11 cellular contexts compared by ENCODE assay signal in the genomic region with DNA sequence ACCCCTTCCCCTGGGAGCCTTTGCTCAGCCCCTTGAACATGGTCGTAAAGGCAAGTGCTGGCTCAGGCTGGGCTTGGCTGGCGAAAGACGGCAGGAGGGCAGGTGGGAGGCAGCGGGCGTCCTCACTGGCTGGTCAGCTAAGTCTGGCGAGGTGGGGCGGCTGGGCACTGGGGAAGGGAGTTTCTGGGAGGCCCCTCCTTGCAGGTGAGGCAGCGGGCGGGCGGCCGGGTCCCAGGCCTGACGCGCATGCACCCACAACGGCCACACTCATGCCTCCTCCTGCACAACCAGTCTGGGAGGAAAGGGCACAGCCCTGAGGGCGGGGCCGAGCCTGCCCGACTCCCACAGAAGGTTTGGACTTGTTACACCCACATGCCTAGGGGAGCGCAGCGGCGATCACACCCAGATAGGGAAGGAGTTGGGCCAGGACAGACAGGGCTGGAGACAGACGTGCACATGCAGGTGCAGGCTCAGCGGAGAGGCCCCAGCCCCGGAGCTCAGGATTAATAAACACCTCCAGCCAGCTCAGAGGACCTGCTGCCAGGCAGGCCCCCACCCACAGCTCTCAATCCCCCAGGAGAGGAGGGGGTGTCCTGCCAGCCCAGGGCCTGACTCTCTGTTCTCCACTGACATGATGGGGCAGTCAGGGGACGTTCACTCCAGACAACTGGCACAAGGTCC. TPM values are rescaled to one million over a fixed set of nuclear protein-coding genes. Genes with fewer than 3 reads are reported as not detected.
DNase-seq lines count a peak whose midpoint lies in the region; ATAC-seq and TF ChIP-seq lines count a peak whose summit lies in the region.
"Had no signal": no experiment of that assay in that cellular context is flagged by ENCODE, and none has a peak within 500 bp of the region (broad histone marks: within the 10 kb centered on the region; RNA-seq: fewer than 3 reads in every experiment).

A gene (minus strand): TSS at position 148 of the 681 bp plus-strand sequence. CDS start 108 bp downstream, at position 40.

- H3K4me1 ChIP-seq in breast epithelium (no peaks in the 10 kb centered on the region), mucosa of rectum (ENCODE audit: control insufficient read depth in 2 of 2, insufficient read depth in 2 of 2, low read length in 2 of 2) (peaks cover 10 to 26% of the 10 kb centered on the region in 2 donors)

- H3K9me3 ChIP-seq in breast epithelium: no peaks in the 10 kb centered on the region
- no peaks in the 10 kb centered on the region for H3K9me3 ChIP-seq in mucosa of rectum (ENCODE audit: control insufficient read depth in 2 of 2, low read length in 2 of 2)

- H3K9ac ChIP-seq in mucosa of rectum (ENCODE audit: low read depth in 1 of 2, low read length in 2 of 2): peak within 1 kb of the TSS; percentile 32 to 69

- TF ChIP-seq POLR2A in breast epithelium (IDR thresholded peaks at IDR 0.05) (no peak), GM18505 (IDR thresholded peaks at IDR 0.05; ENCODE audit: borderline replicate concordance, extremely low read depth, insufficient read depth, insufficient read length) (no peak)

- POLR2A ChIA-PET in activated CD4-positive, alpha-beta memory T cell treated with anti-CD3 and anti-CD28 coated beads for 36 hours (lab: Charles Lee): no interaction called here

- H3K9me3 Mint-ChIP-seq in activated CD4-positive, alpha-beta memory T cell treated with anti-CD3 and anti-CD28 coated beads for 36 hours: no peaks in the 10 kb centered on the region
- H3K9me3 Mint-ChIP-seq: mesothelial cell of epicardium had no signal

- H3K27ac Mint-ChIP-seq in activated CD4-positive, alpha-beta memory T cell treated with anti-CD3 and anti-CD28 coated beads for 36 hours: no peak within 1 kb of the TSS
- H3K27ac Mint-ChIP-seq: mesothelial cell of epicardium had no signal

- TF ChIP-seq CTCF in C4-2B (conservative IDR thresholded peaks at IDR 0.05) (no peak), breast epithelium (IDR thresholded peaks at IDR 0.05) (no peak)

- H3K4me3 ChIP-seq in breast epithelium (peak within 1 kb of the TSS in 2 of 3 donors; percentile 43 to 58), mucosa of rectum (ENCODE audit: low read length in 2 of 2) (peak within 1 kb of the TSS; percentile 54 to 66)
- H3K4me3 ChIP-seq: SK-N-MC had no signal

- intact Hi-C loops in breast epithelium (cut with DNase I; ENCODE audit: low total_unique reads): no loop called here
- intact Hi-C loops in activated CD4-positive, alpha-beta memory T cell treated with anti-CD3 and anti-CD28 coated beads for 36 hours (cut with micrococcal nuclease): no loop called here

- no peaks in the 10 kb centered on the region for H3K36me3 ChIP-seq in breast epithelium
- no peaks in the 10 kb centered on the region for H3K36me3 ChIP-seq in mucosa of rectum (ENCODE audit: control insufficient read depth in 2 of 2, insufficient read depth in 2 of 2, low read length in 2 of 2)

- DNase-seq in KG1 (lab: John Stamatoyannopoulos, UW) (peak; percentile 22), breast epithelium (ENCODE audit: low spot score in 2 of 2) (peak; percentile 71 to 82), foreskin melanocyte (no peak)
- no peak for DNase-seq in activated CD4-positive, alpha-beta memory T cell treated with anti-CD3 and anti-CD28 coated beads for 36 hours
- DNase-seq: anterior cingulate cortex had no signal

- peak within 1 kb of the TSS; percentile 82 for H3K27ac ChIP-seq in C4-2B
- H3K27ac ChIP-seq in breast epithelium: peak within 1 kb of the TSS; percentile 50 to 66
- peak within 1 kb of the TSS; percentile 75 to 82 for H3K27ac ChIP-seq in mucosa of rectum (ENCODE audit: low read depth in 2 of 2, low read length in 2 of 2)
- H3K27ac ChIP-seq: SK-N-MC had no signal

- H3K27me3 ChIP-seq in breast epithelium: no peaks in the 10 kb centered on the region
- no peaks in the 10 kb centered on the region for H3K27me3 ChIP-seq in mucosa of rectum (ENCODE audit: control insufficient read depth in 2 of 2, insufficient read depth in 2 of 2, low read length in 2 of 2)

- no peak within 1 kb of the TSS for H3K4me3 Mint-ChIP-seq in activated CD4-positive, alpha-beta memory T cell treated with anti-CD3 and anti-CD28 coated beads for 36 hours
- H3K4me3 Mint-ChIP-seq: mesothelial cell of epicardium had no signal

- H3K27me3 Mint-ChIP-seq in activated CD4-positive, alpha-beta memory T cell treated with anti-CD3 and anti-CD28 coated beads for 36 hours: no peaks in the 10 kb centered on the region

- no peaks in the 10 kb centered on the region for H3K36me3 Mint-ChIP-seq in activated CD4-positive, alpha-beta memory T cell treated with anti-CD3 and anti-CD28 coated beads for 36 hours
- H3K36me3 Mint-ChIP-seq: mesothelial cell of epicardium had no signal

- CTCF ChIA-PET in activated CD4-positive, alpha-beta memory T cell treated with anti-CD3 and anti-CD28 coated beads for 36 hours (lab: Charles Lee): no interaction called here

- H3K4me1 Mint-ChIP-seq in activated CD4-positive, alpha-beta memory T cell treated with anti-CD3 and anti-CD28 coated beads for 36 hours (ENCODE audit: low read depth): peaks cover 10% of the 10 kb centered on the region

- ATAC-seq in HG02938 (IDR thresholded peaks at IDR 0.05; ENCODE audit: unreplicated experiment): no peak
- ATAC-seq in GM18505 (IDR thresholded peaks at IDR 0.05; ENCODE audit: unreplicated experiment): no peak

RNA-seq across cellular contexts. Expression of the gene that starts here (rescaled TPM):
- total RNA-seq in breast epithelium: 1 to 10 TPM; 1.6 to 8.0 (median 3.9) TPM
- under 1 TPM in 1 of 2 experiments, not detected in 1; 0.02 TPM for total RNA-seq in activated CD4-positive, alpha-beta memory T cell treated with anti-CD3 and anti-CD28 coated beads for 36 hours

Comparison
In these comparisons a context has a peak if more than half of its experiments do, and no peak if none do; other contexts are left out.
1. DNase-seq: peak in KG1 (single experiment) and breast epithelium (2 of 2); none in foreskin melanocyte (single experiment) and activated CD4-positive, alpha-beta memory T cell treated with anti-CD3 and anti-CD28 coated beads for 36 hours (single experiment).
2. Peak in every context shown above with its lines, with median percentiles within 50 percentile points of each other: H3K27ac ChIP-seq.